ENCODE assay signal across 26 cellular contexts in genomic region chr14:98592611-98593170, GRCh38.
"Had no signal": no experiment of that assay in that cellular context is flagged by ENCODE, and none has a peak within 500 bp of the region (broad histone marks: within the 10 kb centered on the region; RNA-seq: fewer than 3 reads in every experiment).

No MANE protein-coding gene starts in this region.

- H3K27ac Mint-ChIP-seq: naive thymus-derived CD4-positive, alpha-beta T cell; nephron had no signal

- H3K9me3 ChIP-seq: neutrophil, right lobe of liver, thyroid gland had no signal

- H3K4me3 ChIP-seq: gastroesophageal sphincter, heart left ventricle, hepatocyte, left lung, right lobe of liver, suprapubic skin, thyroid gland had no signal

- H3K4me3 Mint-ChIP-seq: naive thymus-derived CD4-positive, alpha-beta T cell; nephron; stimulated activated naive CD8-positive, alpha-beta T cell treated with anti-CD3 and anti-CD28 coated beads, Interleukin-15, amount 100 ng/mL, for 72 hours had no signal

- ATAC-seq: esophagus mucosa; foreskin keratinocyte; gastroesophageal sphincter; heart left ventricle; left cardiac atrium; left lung; naive thymus-derived CD4-positive, alpha-beta T cell; stimulated activated naive CD8-positive, alpha-beta T cell treated with anti-CD3 and anti-CD28 coated beads, Interleukin-15, amount 100 ng/mL, for 72 hours had no signal

- H3K27me3 ChIP-seq: foreskin keratinocyte, gastroesophageal sphincter, heart left ventricle, hepatocyte, left lung, neutrophil, right lobe of liver, suprapubic skin, thyroid gland had no signal

- H3K4me1 ChIP-seq: foreskin keratinocyte, gastroesophageal sphincter, heart left ventricle, left lung, parathyroid adenoma, right lobe of liver, suprapubic skin, thyroid gland had no signal

- H3K27ac ChIP-seq: epithelial cell of prostate, foreskin keratinocyte, gastroesophageal sphincter, heart left ventricle, hepatocyte, left lung, neutrophil, parathyroid adenoma, right lobe of liver, suprapubic skin, thyroid gland had no signal

- H3K79me2 ChIP-seq: hepatocyte, parathyroid adenoma had no signal

- DNase-seq: effector CD4-positive, alpha-beta T cell; foreskin keratinocyte; heart left ventricle; left cardiac atrium; left lung; mammary epithelial cell; mesendoderm; naive thymus-derived CD4-positive, alpha-beta T cell; right lobe of liver; small intestine; stimulated activated CD4-positive, alpha-beta T cell treated with anti-CD3 and anti-CD28 coated beads, Interleukin-15, amount 100 ng/mL, for 24 hours; stimulated activated CD4-positive, alpha-beta T cell treated with anti-CD3 and anti-CD28 coated beads, Interleukin-2, amount 100 ng/mL, for 48 hours; stimulated activated naive CD4-positive, alpha-beta T cell; stimulated activated naive CD8-positive, alpha-beta T cell treated with anti-CD3 and anti-CD28 coated beads, Interleukin-15, amount 100 ng/mL, for 72 hours; thyroid gland; trophoblast cell had no signal

- FAIRE-seq: colon, small intestine had no signal

- H2AFZ ChIP-seq: hepatocyte, parathyroid adenoma had no signal

- H3K36me3 ChIP-seq: gastroesophageal sphincter, heart left ventricle, left lung, neutrophil, right lobe of liver, suprapubic skin, thyroid gland had no signal

- H3K4me2 ChIP-seq: hepatocyte had no signal

- H3K4me1 Mint-ChIP-seq: naive thymus-derived CD4-positive, alpha-beta T cell; nephron; stimulated activated naive CD8-positive, alpha-beta T cell treated with anti-CD3 and anti-CD28 coated beads, Interleukin-15, amount 100 ng/mL, for 72 hours had no signal

- H3K27me3 Mint-ChIP-seq: naive thymus-derived CD4-positive, alpha-beta T cell; progenitor cell of endocrine pancreas; stimulated activated naive CD8-positive, alpha-beta T cell treated with anti-CD3 and anti-CD28 coated beads, Interleukin-15, amount 100 ng/mL, for 72 hours had no signal

- H3K9ac ChIP-seq: parathyroid adenoma had no signal
